ENCODE assay signal across 22 cellular contexts in genomic region chr10:114539623-114540022, GRCh38.
A peak's percentile ranks its signal among the peaks of the same experiment; 100 is the strongest.
DNase-seq lines count a peak whose midpoint lies in the region; ATAC-seq, FAIRE-seq and TF ChIP-seq lines count a peak whose summit lies in the region.
"Had no signal": no experiment of that assay in that cellular context is flagged by ENCODE, and none has a peak within 500 bp of the region (broad histone marks: within the 10 kb centered on the region; RNA-seq: fewer than 3 reads in every experiment).

No MANE protein-coding gene starts in this region.

- peak overlapping the region in 1 of 3 donors; percentile 82 for H3K4me3 Mint-ChIP-seq in T-cell
- peak overlapping the region; percentile 82 to 86 for H3K4me3 Mint-ChIP-seq in stimulated activated naive CD8-positive, alpha-beta T cell treated with anti-CD3 and anti-CD28 coated beads, Interleukin-15, amount 100 ng/mL, for 72 hours
- H3K4me3 Mint-ChIP-seq: memory B cell; stimulated activated naive B cell treated with anti-CD40 and anti-IgM and Interleukin-4, amounts not matched to agents 10 μg/mL and 1 μg/mL and 100 μg/mL, for 72 hours had no signal

- RAD21 ChIA-PET in GM12878 (lab: Charles Lee; ENCODE audit: unreplicated experiment) = interaction anchor here (0.6 to 1.7 kb wide), 2 partner anchors 68 to 339 kb away, joined by 3 to 7 read pairs; no protein-coding TSS in a partner anchor

- DNase-seq in heart right ventricle = no peak
- DNase-seq in left cardiac atrium = no peak
- no peak for DNase-seq in T-cell
- DNase-seq in GM12878 (ENCODE audit: low read depth, low spot score) = no peak
- DNase-seq in stimulated activated naive CD8-positive, alpha-beta T cell treated with anti-CD3 and anti-CD28 coated beads, Interleukin-15, amount 100 ng/mL, for 72 hours = no peak
- no peak for DNase-seq in AG20443 (ENCODE audit: low spot score)
- DNase-seq in NCI-H1048 (lab: John Stamatoyannopoulos, UW) = no peak
- DNase-seq: activated gamma-delta T cell treated with Interleukin-2 at 50 U/mL for 16 hours; body of pancreas; colonic mucosa; KBM-7; kidney; naive B cell; NCI-H2029; NCI-H510A; sigmoid colon; stimulated activated naive B cell treated with anti-CD40 and anti-IgM and Interleukin-4, amounts not matched to agents 10 μg/mL and 1 μg/mL and 100 μg/mL, for 72 hours; transverse colon had no signal

- TF ChIP-seq RAD21 in GM12878 (IDR thresholded peaks at IDR 0.05; ENCODE audit: insufficient read depth, low read depth, low read length) = no peak

- peak overlapping the region; percentile 22; the same call in 1 of the 2 replicates for H2AFZ ChIP-seq in GM12878 (ENCODE audit: control insufficient read depth, low read depth, low read length)
- H2AFZ ChIP-seq: parathyroid adenoma had no signal

- H3K9me3 ChIP-seq in heart right ventricle (no peaks in the 10 kb centered on the region), GM12878 (replicated peaks; ENCODE audit: control insufficient read depth, insufficient read depth, low read length) (peaks cover 2% of the 10 kb centered on the region; the same call in 1 of the 3 replicates)
- H3K9me3 ChIP-seq: body of pancreas, colonic mucosa, transverse colon had no signal

- TF ChIP-seq POLR2A in GM12878 (IDR thresholded peaks at IDR 0.05; ENCODE audit: low read depth, low read length) = no peak

- BruUV-seq in GM12878 (replicated peaks; lab: Mats Ljungman, UMichigan) = no TSS peak

- ATAC-seq in heart right ventricle (no peak), left cardiac atrium (no peak), T-cell (replicated peaks in 1 of 4) (no peak), GM12878 (no peak)
- ATAC-seq in stimulated activated naive CD8-positive, alpha-beta T cell treated with anti-CD3 and anti-CD28 coated beads, Interleukin-15, amount 100 ng/mL, for 72 hours = no peak
- ATAC-seq: body of pancreas; stimulated activated naive B cell treated with anti-CD40 and anti-IgM and Interleukin-4, amounts not matched to agents 10 μg/mL and 1 μg/mL and 100 μg/mL, for 72 hours had no signal

- no peaks in the 10 kb centered on the region for H4K20me1 ChIP-seq in GM12878 (ENCODE audit: control insufficient read depth, insufficient read depth)

- no peak overlapping the region for H3K9ac ChIP-seq in GM12878 (ENCODE audit: control insufficient read depth, insufficient read depth, low read length)
- H3K9ac ChIP-seq: parathyroid adenoma had no signal

- no peaks in the 10 kb centered on the region for H3K36me3 Mint-ChIP-seq in T-cell
- H3K36me3 Mint-ChIP-seq: memory B cell; naive B cell; stimulated activated naive B cell treated with anti-CD40 and anti-IgM and Interleukin-4, amounts not matched to agents 10 μg/mL and 1 μg/mL and 100 μg/mL, for 72 hours had no signal

- WGBS in heart right ventricle, 2 donors = 78 to 85% methylated on average over 2 of the region's 2 CpGs
- 100% methylated on average over 2 of the region's 2 CpGs for WGBS in GM12878 (ENCODE audit: insufficient coverage, insufficient replicate concordance, low lambda C conversion rate, missing lambda C conversion rate)

- peaks cover 16 to 76% (median 60%) of the 10 kb centered on the region in 9 donors for H3K4me1 ChIP-seq in heart right ventricle
- H3K4me1 ChIP-seq in GM12878 (ENCODE audit: control insufficient read depth, insufficient read depth, low read length) = peaks cover 45% of the 10 kb centered on the region
- H3K4me1 ChIP-seq: body of pancreas, parathyroid adenoma had no signal

- H3K9me3 Mint-ChIP-seq in T-cell = no peaks in the 10 kb centered on the region
- no peaks in the 10 kb centered on the region for H3K9me3 Mint-ChIP-seq in stimulated activated naive CD8-positive, alpha-beta T cell treated with anti-CD3 and anti-CD28 coated beads, Interleukin-15, amount 100 ng/mL, for 72 hours

- in situ Hi-C loops in GM12878 (cut with MboI) = loop anchor here (10.0 to 25.0 kb wide), 2 partner anchors 102 to 585 kb away; no protein-coding TSS in a partner anchor

- intact Hi-C loops in heart right ventricle (cut with DNase I) = loop anchor here in 5 of 10 donors (5.0 to 10.0 kb wide), 3 partner anchors 62 to 235 kb away; no protein-coding TSS in a partner anchor
- intact Hi-C loops in left cardiac atrium (cut with DNase I) = loop anchor here in 1 of 2 donors (10.0 kb wide), 1 partner anchor 245 kb away; no protein-coding TSS in a partner anchor
- intact Hi-C loops in GM12878 (cut with micrococcal nuclease; ENCODE audit: unreplicated experiment) = no loop called here

- peak overlapping the region; percentile 93 to 95 for H3K27ac Mint-ChIP-seq in T-cell
- peak overlapping the region in 1 of 2 donors; percentile 97 for H3K27ac Mint-ChIP-seq in stimulated activated naive CD8-positive, alpha-beta T cell treated with anti-CD3 and anti-CD28 coated beads, Interleukin-15, amount 100 ng/mL, for 72 hours
- H3K27ac Mint-ChIP-seq: memory B cell; stimulated activated naive B cell treated with anti-CD40 and anti-IgM and Interleukin-4, amounts not matched to agents 10 μg/mL and 1 μg/mL and 100 μg/mL, for 72 hours had no signal

- H3K4me2 ChIP-seq in GM12878 (ENCODE audit: control insufficient read depth, insufficient read depth) = 0 out of 2 replicates have a peak overlapping the region, but pooled peaks have one; percentile 4

- no peaks in the 10 kb centered on the region for H3K27me3 ChIP-seq in heart right ventricle
- no peaks in the 10 kb centered on the region for H3K27me3 ChIP-seq in GM12878 (replicated peaks in 1 of 2; ENCODE audit: control insufficient read depth in 2 of 2, insufficient read depth in 2 of 2, low read length in 1 of 2)
- H3K27me3 ChIP-seq: body of pancreas, colonic mucosa, sigmoid colon, transverse colon had no signal

- no peak for TF ChIP-seq EP300 in GM12878 (IDR thresholded peaks at IDR 0.05; ENCODE audit: borderline replicate concordance in 1 of 2, control insufficient read depth in 1 of 2, low read depth in 2 of 2, low read length in 2 of 2)

- POLR2A ChIA-PET in T-cell (lab: Charles Lee) = interaction anchor here (0.6 to 10.1 kb wide), 5 partner anchors 13 to 366 kb away, joined by 3 to 220 read pairs (median 3); partner anchors contain the start of gene CCDC186 (in 1 of the 2)
- POLR2A ChIA-PET in GM12878 (lab: Charles Lee) = no interaction called here

- no peak for TF ChIP-seq CTCF in heart right ventricle (IDR thresholded peaks at IDR 0.05)
- TF ChIP-seq CTCF in GM12878 (IDR thresholded peaks at IDR 0.05 in 2 of 3, conservative IDR thresholded peaks at IDR 0.05 in 1 of 3; ENCODE audit: control insufficient read depth in 2 of 3, extremely low read depth in 1 of 3, insufficient read depth in 1 of 3, low read depth in 3 of 3, low read length in 3 of 3) = no peak

- FAIRE-seq in GM12878 (lab: Jason Lieb, UNC) = no peak
- FAIRE-seq: endometrium, kidney had no signal

- H3K27ac ChIP-seq in heart right ventricle (peak overlapping the region in 8 of 10 donors; percentile 5 to 87 (median 76)), GM12878 (ENCODE audit: control insufficient read depth, insufficient read depth) (no peak overlapping the region)
- H3K27ac ChIP-seq: body of pancreas, parathyroid adenoma, RWPE1 had no signal

- SMC1A ChIA-PET in GM12878 (lab: Charles Lee; ENCODE audit: uncharacterized antibody, unreplicated experiment) = interaction anchor here (0.8 to 2.8 kb wide), 6 partner anchors 9 to 236 kb away, joined by 3 to 10 read pairs (median 4); no protein-coding TSS in a partner anchor

- no peaks in the 10 kb centered on the region for H3K79me2 ChIP-seq in GM12878 (ENCODE audit: control insufficient read depth, insufficient read depth, low read length)
- H3K79me2 ChIP-seq: parathyroid adenoma had no signal

- CTCF ChIA-PET in T-cell (lab: Charles Lee) = interaction anchor here (0.6 to 1.9 kb wide), 7 partner anchors 10 to 29 kb away, joined by 3 to 6 read pairs (median 4); no protein-coding TSS in a partner anchor
- CTCF ChIA-PET in GM12878 (lab: Yijun Ruan, JAX) = interaction anchor here (1.0 to 1.8 kb wide), 5 partner anchors 8 to 236 kb away, joined by 3 to 5 read pairs (median 3); no protein-coding TSS in a partner anchor

- H3K27me3 Mint-ChIP-seq in T-cell = no peaks in the 10 kb centered on the region
- H3K27me3 Mint-ChIP-seq in stimulated activated naive CD8-positive, alpha-beta T cell treated with anti-CD3 and anti-CD28 coated beads, Interleukin-15, amount 100 ng/mL, for 72 hours = no peaks in the 10 kb centered on the region
- H3K27me3 Mint-ChIP-seq: memory B cell; naive B cell; stimulated activated naive B cell treated with anti-CD40 and anti-IgM and Interleukin-4, amounts not matched to agents 10 μg/mL and 1 μg/mL and 100 μg/mL, for 72 hours had no signal

- H3K4me1 Mint-ChIP-seq in T-cell = peaks cover 76 to 84% (median 84%) of the 10 kb centered on the region in 3 donors
- H3K4me1 Mint-ChIP-seq in stimulated activated naive CD8-positive, alpha-beta T cell treated with anti-CD3 and anti-CD28 coated beads, Interleukin-15, amount 100 ng/mL, for 72 hours = peaks cover 77% of the 10 kb centered on the region

- peaks cover 0 to 71% (median 19%) of the 10 kb centered on the region in 9 donors for H3K36me3 ChIP-seq in heart right ventricle
- no peaks in the 10 kb centered on the region for H3K36me3 ChIP-seq in GM12878 (ENCODE audit: control insufficient read depth in 2 of 2, insufficient read depth in 2 of 2, low read length in 1 of 2)
- H3K36me3 ChIP-seq: colonic mucosa, sigmoid colon, transverse colon had no signal

- H3K4me3 ChIP-seq in heart right ventricle = no peak overlapping the region
- no peak overlapping the region for H3K4me3 ChIP-seq in GM12878
- H3K4me3 ChIP-seq: body of pancreas, colonic mucosa, sigmoid colon, transverse colon had no signal

TF ChIP-seq in GM12878, 131 proteins besides CTCF, POLR2A, EP300 and RAD21:
- TF ChIP-seq RELA (IDR thresholded peaks at IDR 0.05; ENCODE audit: borderline replicate concordance, partially characterized antibody) = no peak
- TF ChIP-seq TBL1XR1 (IDR thresholded peaks at IDR 0.05; ENCODE audit: low read depth, low read length) = no peak
- TF ChIP-seq NR2C1 (IDR thresholded peaks at IDR 0.05) = no peak
- no peak for TF ChIP-seq MLLT1 (IDR thresholded peaks at IDR 0.05)
